ENCODE assay signal across 8 cellular contexts in the genomic region with DNA sequence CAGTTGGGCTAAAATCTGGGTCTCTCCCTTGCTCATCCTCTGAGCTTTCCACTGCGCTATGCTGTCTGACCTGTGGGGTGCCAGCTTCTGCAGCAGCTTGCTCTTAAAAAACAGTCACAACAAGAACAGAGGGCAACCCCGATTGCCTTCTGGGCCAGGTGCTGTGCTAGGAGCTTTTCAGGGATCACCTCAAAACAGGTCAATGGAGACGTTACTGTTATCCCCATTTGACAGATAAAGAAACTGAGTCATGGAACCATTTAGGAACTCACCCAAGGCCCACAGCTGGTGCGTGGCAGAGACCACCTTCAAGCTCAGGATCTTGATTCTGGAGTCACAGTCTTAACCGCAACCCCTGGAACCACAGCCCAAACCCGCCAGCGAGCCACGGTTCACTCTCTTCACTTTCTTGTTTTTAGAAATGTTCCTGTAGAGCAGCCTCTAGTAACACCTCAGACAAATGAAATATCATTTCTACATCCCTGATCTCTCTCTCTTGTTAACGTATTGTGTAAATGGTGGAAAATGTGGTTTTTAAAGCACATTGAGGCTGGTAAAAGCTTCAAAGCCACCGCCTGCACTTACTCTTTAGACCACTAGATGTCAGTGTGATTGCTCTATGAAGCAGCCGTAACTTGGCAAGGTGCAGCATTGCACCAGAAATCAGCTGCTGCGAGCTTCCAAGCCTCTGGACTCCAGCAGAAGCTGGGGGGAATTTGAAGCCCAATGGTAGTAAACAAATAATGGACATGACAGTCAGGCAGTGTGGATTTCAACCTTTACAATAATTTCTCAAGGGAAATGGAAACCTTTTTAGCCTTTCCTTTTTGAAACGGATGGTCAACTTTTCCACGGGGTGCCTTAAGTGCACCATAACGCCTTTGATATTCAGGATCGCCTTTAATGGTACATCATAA. TPM values are rescaled to one million over a fixed set of nuclear protein-coding genes. Genes with fewer than 3 reads are reported as not detected.
DNase-seq lines count a peak whose midpoint lies in the region; ATAC-seq and TF ChIP-seq lines count a peak whose summit lies in the region.

No MANE protein-coding gene starts in this region.

- H3K36me3 Mint-ChIP-seq in nephron (ENCODE audit: low read depth), result no peaks in the 10 kb centered on the region

- no peaks in the 10 kb centered on the region for H4K20me1 ChIP-seq in fibroblast of lung (ENCODE audit: control insufficient read depth, extremely low read depth, insufficient read depth, low read length)

- no peaks in the 10 kb centered on the region for H3K79me2 ChIP-seq in fibroblast of lung (ENCODE audit: control insufficient read depth, insufficient read depth, low read length)

- no peaks in the 10 kb centered on the region for H3K36me3 ChIP-seq in KOPT-K1 (ENCODE audit: insufficient read depth, low read length)
- H3K36me3 ChIP-seq in fibroblast of lung (ENCODE audit: control insufficient read depth, insufficient read depth, low read length), result no peaks in the 10 kb centered on the region

- H3K4me1 ChIP-seq in fibroblast of lung (ENCODE audit: control insufficient read depth, extremely low read depth, insufficient read depth, low read length), result no peaks in the 10 kb centered on the region

- H3K4me1 Mint-ChIP-seq in nephron, result peaks cover 27% of the 10 kb centered on the region

- TF ChIP-seq CTCF in fibroblast of lung (conservative IDR thresholded peaks at IDR 0.05 in 1 of 2, IDR thresholded peaks at IDR 0.05 in 1 of 2; ENCODE audit: low read depth in 1 of 2, low read length in 2 of 2) (peak; percentile 95 to 97), nephron (IDR thresholded peaks at IDR 0.05; ENCODE audit: unreplicated experiment in 3 of 3) (peak; percentile 91 to 97 (median 94))

- peak; percentile 88 for ATAC-seq in GM21529 (IDR thresholded peaks at IDR 0.05; ENCODE audit: unreplicated experiment)

- H3K4me2 ChIP-seq in fibroblast of lung (ENCODE audit: extremely low read depth, insufficient read depth, low read length), result no peak overlapping the region

- H3K9ac ChIP-seq in fibroblast of lung (ENCODE audit: insufficient read depth, low read length), result no peak overlapping the region

- H3K9me3 ChIP-seq in KOPT-K1 (ENCODE audit: insufficient read depth, low read length, poor library complexity, severe bottlenecking) (no peaks in the 10 kb centered on the region), fibroblast of lung (ENCODE audit: control insufficient read depth, insufficient read depth, low read depth, low read length) (no peaks in the 10 kb centered on the region)

- H3K27me3 Mint-ChIP-seq in nephron (ENCODE audit: low read depth), result no peaks in the 10 kb centered on the region

- H3K27ac ChIP-seq in KOPT-K1 (ENCODE audit: low read depth, low read length, poor library complexity, severe bottlenecking) (peak overlapping the region; percentile 70), fibroblast of lung (ENCODE audit: insufficient read depth, low read length) (no peak overlapping the region), substantia nigra (ENCODE audit: low read depth, low read length, poor library complexity, severe bottlenecking) (no peak overlapping the region)

- no peak overlapping the region for H3K4me3 ChIP-seq in fibroblast of lung (replicated peaks in 1 of 4; ENCODE audit: control extremely low read depth in 1 of 4, insufficient read depth in 1 of 4, low read depth in 3 of 4, low read length in 4 of 4)

- H3K27ac Mint-ChIP-seq in nephron, result peak overlapping the region in 2 of 3 experiments; percentile 14 to 70

- no peaks in the 10 kb centered on the region for H3K27me3 ChIP-seq in fibroblast of lung (ENCODE audit: control insufficient read depth, insufficient read depth, low read length)

- no peak overlapping the region for H3K4me3 Mint-ChIP-seq in nephron

- no peak overlapping the region for H2AFZ ChIP-seq in fibroblast of lung (ENCODE audit: low read length)

- DNase-seq in DMS53 (lab: John Stamatoyannopoulos, UW) (peak; percentile 80), RKO (ENCODE audit: low spot score) (peak; percentile 79), activated T-helper 1 cell treated with Interleukin-2 at 50 U/mL for 16 hours (ENCODE audit: low read depth) (peak; percentile 56), fibroblast of lung (ENCODE audit: low read depth in 2 of 2) (peak; percentile 60 to 85), substantia nigra (lab: John Stamatoyannopoulos, UW) (peak in 32 of 49 donors; percentile 11 to 69 (median 36))

- H3K9me3 Mint-ChIP-seq in nephron, result no peaks in the 10 kb centered on the region

RNA-seq across cellular contexts. Expression of a gene that starts 1.7 kb away (rescaled TPM):
- under 0.01 TPM in 1 of 2 replicates, not detected in the other for total RNA-seq in fibroblast of lung
- polyA plus RNA-seq in fibroblast of lung, result not detected in 2 replicates
- polyA plus RNA-seq in fibroblast of lung (2012), result not detected in 2 replicates
- not detected in 2 replicates for polyA minus RNA-seq in fibroblast of lung (ENCODE audit: low replicate concordance)
